1 cellular context compared by ENCODE assay signal in the genomic region with DNA sequence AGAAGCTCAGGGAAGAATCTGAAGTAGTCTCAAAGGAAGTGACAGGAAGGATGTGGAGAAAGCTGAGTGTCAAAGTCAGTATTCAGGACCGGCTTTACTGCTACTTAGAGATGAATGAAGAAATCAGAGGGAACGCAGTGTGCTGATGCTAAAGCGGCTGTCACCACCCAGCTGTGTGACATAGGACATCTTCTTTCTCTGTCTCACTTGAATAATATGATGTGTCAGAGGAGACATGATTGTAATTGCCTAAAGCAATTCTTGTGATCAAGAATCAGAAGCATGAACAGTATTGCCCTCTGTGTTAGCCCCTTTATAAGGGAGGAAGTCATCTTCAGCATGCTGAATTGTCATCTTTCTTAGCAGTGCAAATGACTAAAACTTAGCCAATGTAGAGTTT. TPM values are rescaled to one million over a fixed set of nuclear protein-coding genes. Genes with fewer than 3 reads are reported as not detected.
"Had no signal": no experiment of that assay in that cellular context is flagged by ENCODE, and none has a peak within 500 bp of the region (broad histone marks: within the 10 kb centered on the region; RNA-seq: fewer than 3 reads in every experiment).

No MANE protein-coding gene starts in this region.

RNA-seq across cellular contexts. Expression of a gene that starts 25.6 kb away (rescaled TPM):
- polyA plus RNA-seq: SK-N-SH had no signal
